ENCODE assay signal across 10 cellular contexts in the genomic region with DNA sequence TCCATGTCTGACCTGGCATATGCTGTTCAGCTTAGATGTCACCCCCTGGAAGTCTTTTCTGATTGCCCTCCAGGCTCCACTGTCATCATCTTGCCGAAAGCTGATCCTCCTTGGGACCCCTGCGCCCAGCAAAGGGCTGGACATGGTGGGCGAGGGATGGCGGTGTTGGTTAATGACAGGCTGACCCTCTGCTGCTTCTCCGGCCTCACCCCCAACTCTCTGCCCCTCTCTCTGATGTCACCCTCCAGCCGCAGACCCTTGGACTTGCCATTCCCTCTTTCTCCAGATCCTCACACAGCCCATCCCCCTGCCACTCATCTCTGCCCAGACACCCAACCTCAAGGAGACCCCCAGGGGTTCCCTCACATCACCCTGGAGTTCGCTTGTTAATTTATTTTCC. TPM values are rescaled to one million over a fixed set of nuclear protein-coding genes. Genes with fewer than 3 reads are reported as not detected.
DNase-seq lines count a peak whose midpoint lies in the region; ATAC-seq and TF ChIP-seq lines count a peak whose summit lies in the region.
"Had no signal": no experiment of that assay in that cellular context is flagged by ENCODE, and none has a peak within 500 bp of the region (broad histone marks: within the 10 kb centered on the region; RNA-seq: fewer than 3 reads in every experiment).

No MANE protein-coding gene starts in this region.

- peak overlapping the region; percentile 2 for H3K27ac Mint-ChIP-seq in activated CD4-positive, alpha-beta T cell treated with anti-CD3 and anti-CD28 coated beads for 36 hours
- peak overlapping the region; percentile 64 for H3K27ac Mint-ChIP-seq in activated T-helper 2 cell treated with anti-CD3 and anti-CD28 coated beads, Interferon-gamma antibody, Interleukin-2, Interleukin-4, amounts not matched to agents 10 μg/mL and 5 μg/mL and 100 μg/mL, durations not matched to agents 14 hours and 24 hours and 36 hours

- no peaks in the 10 kb centered on the region for H3K9me3 Mint-ChIP-seq in activated CD4-positive, alpha-beta T cell treated with anti-CD3 and anti-CD28 coated beads for 36 hours (ENCODE audit: low read depth)
- no peaks in the 10 kb centered on the region for H3K9me3 Mint-ChIP-seq in activated T-helper 2 cell treated with anti-CD3 and anti-CD28 coated beads, Interferon-gamma antibody, Interleukin-2, Interleukin-4, amounts not matched to agents 10 μg/mL and 5 μg/mL and 100 μg/mL, durations not matched to agents 14 hours and 24 hours and 36 hours

- H3K4me3 Mint-ChIP-seq in activated CD4-positive, alpha-beta T cell treated with anti-CD3 and anti-CD28 coated beads for 36 hours, result peak overlapping the region; percentile 90
- peak overlapping the region; percentile 75 for H3K4me3 Mint-ChIP-seq in activated T-helper 2 cell treated with anti-CD3 and anti-CD28 coated beads, Interferon-gamma antibody, Interleukin-2, Interleukin-4, amounts not matched to agents 10 μg/mL and 5 μg/mL and 100 μg/mL, durations not matched to agents 14 hours and 24 hours and 36 hours (ENCODE audit: low read depth)

- no peaks in the 10 kb centered on the region for H3K9me3 ChIP-seq in lower lobe of right lung
- H3K9me3 ChIP-seq in stomach, result no peaks in the 10 kb centered on the region

- H3K27me3 ChIP-seq in lower lobe of right lung (ENCODE audit: low read depth) (no peaks in the 10 kb centered on the region), stomach (no peaks in the 10 kb centered on the region)
- H3K27me3 ChIP-seq: foreskin keratinocyte had no signal

- no peak for DNase-seq in activated CD4-positive, alpha-beta T cell treated with anti-CD3 and anti-CD28 coated beads for 36 hours
- DNase-seq in activated CD4-positive, alpha-beta T cell treated with anti-CD3 and anti-CD28 coated beads for 4 hours, result no peak
- no peak for DNase-seq in activated T-helper 2 cell treated with anti-CD3 and anti-CD28 coated beads, Interferon-gamma antibody, Interleukin-2, Interleukin-4, amounts not matched to agents 10 μg/mL and 5 μg/mL and 100 μg/mL, durations not matched to agents 14 hours and 24 hours and 36 hours (ENCODE audit: low spot score)
- DNase-seq in lower lobe of right lung (no peak), stomach (no peak), NCI-H82 (lab: John Stamatoyannopoulos, UW) (no peak), 8988T (no peak), OCI-M1 (lab: John Stamatoyannopoulos, UW) (no peak)
- DNase-seq: NCI-H1930 had no signal

- H3K4me1 Mint-ChIP-seq in activated CD4-positive, alpha-beta T cell treated with anti-CD3 and anti-CD28 coated beads for 36 hours, result peaks cover 33% of the 10 kb centered on the region
- H3K4me1 Mint-ChIP-seq in activated T-helper 2 cell treated with anti-CD3 and anti-CD28 coated beads, Interferon-gamma antibody, Interleukin-2, Interleukin-4, amounts not matched to agents 10 μg/mL and 5 μg/mL and 100 μg/mL, durations not matched to agents 14 hours and 24 hours and 36 hours (ENCODE audit: low read depth), result peaks cover 35% of the 10 kb centered on the region

- H3K27me3 Mint-ChIP-seq in activated CD4-positive, alpha-beta T cell treated with anti-CD3 and anti-CD28 coated beads for 36 hours, result no peaks in the 10 kb centered on the region
- H3K27me3 Mint-ChIP-seq in activated T-helper 2 cell treated with anti-CD3 and anti-CD28 coated beads, Interferon-gamma antibody, Interleukin-2, Interleukin-4, amounts not matched to agents 10 μg/mL and 5 μg/mL and 100 μg/mL, durations not matched to agents 14 hours and 24 hours and 36 hours (ENCODE audit: low read depth), result no peaks in the 10 kb centered on the region

- no peak for ATAC-seq in activated CD4-positive, alpha-beta T cell treated with anti-CD3 and anti-CD28 coated beads for 36 hours
- no peak for ATAC-seq in lower lobe of right lung

- 87 to 96% (median 94%) methylated on average over 7 of the region's 7 CpGs for WGBS in stomach, 5 donors

- no peak for TF ChIP-seq POLR2A in stomach (IDR thresholded peaks at IDR 0.05)

- no peak for TF ChIP-seq EP300 in stomach (IDR thresholded peaks at IDR 0.05)

- peaks cover 51% of the 10 kb centered on the region for H3K36me3 Mint-ChIP-seq in activated CD4-positive, alpha-beta T cell treated with anti-CD3 and anti-CD28 coated beads for 36 hours (ENCODE audit: low read depth)
- H3K36me3 Mint-ChIP-seq in activated T-helper 2 cell treated with anti-CD3 and anti-CD28 coated beads, Interferon-gamma antibody, Interleukin-2, Interleukin-4, amounts not matched to agents 10 μg/mL and 5 μg/mL and 100 μg/mL, durations not matched to agents 14 hours and 24 hours and 36 hours (ENCODE audit: low read depth), result peaks cover 64% of the 10 kb centered on the region

- H3K4me1 ChIP-seq in lower lobe of right lung (peaks cover 48% of the 10 kb centered on the region), stomach (peaks cover 47 to 75% (median 56%) of the 10 kb centered on the region in 4 donors)

- CTCF ChIA-PET in activated CD4-positive, alpha-beta T cell treated with anti-CD3 and anti-CD28 coated beads for 36 hours (lab: Charles Lee), result interaction anchor here (1.1 to 3.6 kb wide), 3 partner anchors 9 to 36 kb away, joined by 3 to 56 read pairs (median 13); no protein-coding TSS in a partner anchor

- TF ChIP-seq CTCF in lower lobe of right lung (IDR thresholded peaks at IDR 0.05) (no peak), stomach (IDR thresholded peaks at IDR 0.05) (no peak)

- POLR2A ChIA-PET in activated CD4-positive, alpha-beta T cell treated with anti-CD3 and anti-CD28 coated beads for 36 hours (lab: Charles Lee), result no interaction called here

- peaks cover 39% of the 10 kb centered on the region for H3K36me3 ChIP-seq in lower lobe of right lung
- peaks cover 37 to 48% (median 43%) of the 10 kb centered on the region in 4 donors for H3K36me3 ChIP-seq in stomach

- H3K4me3 ChIP-seq in lower lobe of right lung, result peak overlapping the region; percentile 81
- peak overlapping the region; percentile 75 to 89 (median 80) for H3K4me3 ChIP-seq in stomach

- intact Hi-C loops in activated CD4-positive, alpha-beta T cell treated with anti-CD3 and anti-CD28 coated beads for 36 hours (cut with DNase I, micrococcal nuclease), result loop anchor here in 1 of 2 experiments (5.0 kb wide), 1 partner anchor 84 kb away; a partner anchor contains a TSS
- intact Hi-C loops in activated T-helper 2 cell treated with anti-CD3 and anti-CD28 coated beads, Interferon-gamma antibody, Interleukin-2, Interleukin-4, amounts not matched to agents 10 μg/mL and 5 μg/mL and 100 μg/mL, durations not matched to agents 14 hours and 24 hours and 36 hours (cut with micrococcal nuclease), result loop anchor here (10.0 kb wide), 2 partner anchors 277 to 463 kb away; a partner anchor contains a TSS
- intact Hi-C loops in lower lobe of right lung (cut with DNase I) (no loop called here), stomach (cut with DNase I; ENCODE audit: low total_unique reads) (no loop called here)

- H3K27ac ChIP-seq in lower lobe of right lung (peak overlapping the region; percentile 94), stomach (peak overlapping the region in 4 of 5 donors; percentile 95 to 97 (median 96))
- H3K27ac ChIP-seq: foreskin keratinocyte had no signal

RNA-seq across cellular contexts. Expression of a gene that starts 2.3 kb away (rescaled TPM):
- total RNA-seq in activated CD4-positive, alpha-beta T cell treated with anti-CD3 and anti-CD28 coated beads for 36 hours, result 10 to 100 TPM; 88.3 to 98.8 TPM
- 163 and 168 TPM in 2 replicates for total RNA-seq in activated T-helper 2 cell treated with anti-CD3 and anti-CD28 coated beads, Interferon-gamma antibody, Interleukin-2, Interleukin-4, amounts not matched to agents 10 μg/mL and 5 μg/mL and 100 μg/mL, durations not matched to agents 14 hours and 24 hours and 36 hours
- total RNA-seq in lower lobe of right lung (110 TPM), stomach (100 to 1,000 TPM in 4 of 5 donors, 10 to 100 TPM in 1; 43.0 to 200 (median 126) TPM)
- 10 to 100 TPM; 28.0 to 67.6 (median 49.2) TPM for polyA plus RNA-seq in stomach

RNA-seq across cellular contexts. Expression of a gene that starts 5.8 kb away (rescaled TPM):
- 10 to 100 TPM; 12.8 to 22.7 TPM for total RNA-seq in activated CD4-positive, alpha-beta T cell treated with anti-CD3 and anti-CD28 coated beads for 36 hours
- total RNA-seq in activated T-helper 2 cell treated with anti-CD3 and anti-CD28 coated beads, Interferon-gamma antibody, Interleukin-2, Interleukin-4, amounts not matched to agents 10 μg/mL and 5 μg/mL and 100 μg/mL, durations not matched to agents 14 hours and 24 hours and 36 hours, result 31.5 and 32.0 TPM in 2 replicates
- total RNA-seq in lower lobe of right lung (48.6 TPM), stomach (10 to 100 TPM in 4 of 5 donors, 1 to 10 TPM in 1; 3.9 to 57.8 (median 48.1) TPM)
- 10 to 100 TPM; 63.4 to 68.2 (median 65.1) TPM for polyA plus RNA-seq in stomach

RNA-seq across cellular contexts. Expression of a gene that starts 7.9 kb away (rescaled TPM):
- 10 to 100 TPM; 50.7 to 56.4 TPM for total RNA-seq in activated CD4-positive, alpha-beta T cell treated with anti-CD3 and anti-CD28 coated beads for 36 hours
- total RNA-seq in activated T-helper 2 cell treated with anti-CD3 and anti-CD28 coated beads, Interferon-gamma antibody, Interleukin-2, Interleukin-4, amounts not matched to agents 10 μg/mL and 5 μg/mL and 100 μg/mL, durations not matched to agents 14 hours and 24 hours and 36 hours, result 63.6 and 63.8 TPM in 2 replicates
- 25.1 TPM for total RNA-seq in lower lobe of right lung
- 10 to 100 TPM; 17.7 to 99.1 (median 51.9) TPM for total RNA-seq in stomach
- polyA plus RNA-seq in stomach, result 10 to 100 TPM; 49.6 to 56.6 (median 51.8) TPM

RNA-seq across cellular contexts. Expression of a gene that starts 17.5 kb away (rescaled TPM):
- under 1 TPM; 0.27 to 0.37 TPM for total RNA-seq in activated CD4-positive, alpha-beta T cell treated with anti-CD3 and anti-CD28 coated beads for 36 hours
- 0.78 and 2.0 TPM in 2 replicates for total RNA-seq in activated T-helper 2 cell treated with anti-CD3 and anti-CD28 coated beads, Interferon-gamma antibody, Interleukin-2, Interleukin-4, amounts not matched to agents 10 μg/mL and 5 μg/mL and 100 μg/mL, durations not matched to agents 14 hours and 24 hours and 36 hours
- total RNA-seq in lower lobe of right lung, result 1.7 TPM
- 1 to 10 TPM in 1 of 5 donors, under 1 TPM in 1, not detected in 3; 0.58 to 2.6 TPM for total RNA-seq in stomach
- 1 to 10 TPM in 2 of 3 donors, not detected in 1; 3.5 to 5.8 TPM for polyA plus RNA-seq in stomach

RNA-seq across cellular contexts. Expression of a gene that starts 20.0 kb away (rescaled TPM):
- 10 to 100 TPM; 57.8 to 72.7 TPM for total RNA-seq in activated CD4-positive, alpha-beta T cell treated with anti-CD3 and anti-CD28 coated beads for 36 hours
- 85.3 and 86.4 TPM in 2 replicates for total RNA-seq in activated T-helper 2 cell treated with anti-CD3 and anti-CD28 coated beads, Interferon-gamma antibody, Interleukin-2, Interleukin-4, amounts not matched to agents 10 μg/mL and 5 μg/mL and 100 μg/mL, durations not matched to agents 14 hours and 24 hours and 36 hours
- total RNA-seq in lower lobe of right lung (98.7 TPM), stomach (100 to 1,000 TPM in 4 of 5 donors, 10 to 100 TPM in 1; 35.1 to 452 (median 117) TPM)
- polyA plus RNA-seq in stomach, result 10 to 100 TPM; 26.9 to 58.2 (median 28.7) TPM
